9 cellular contexts compared by ENCODE assay signal in genomic region chr11:69636870-69637600, GRCh38. TPM values are rescaled to one million over a fixed set of nuclear protein-coding genes. Genes with fewer than 3 reads are reported as not detected.
DNase-seq lines count a peak whose midpoint lies in the region; ATAC-seq and TF ChIP-seq lines count a peak whose summit lies in the region.
"Had no signal": no experiment of that assay in that cellular context is flagged by ENCODE, and none has a peak within 500 bp of the region (broad histone marks: within the 10 kb centered on the region; RNA-seq: fewer than 3 reads in every experiment).

No MANE protein-coding gene starts in this region.

- H3K4me1 Mint-ChIP-seq in H9 (peaks cover 27 to 33% of the 10 kb centered on the region in 2 experiments), brain (peaks cover 39% of the 10 kb centered on the region), immature natural killer cell (peaks cover 18 to 27% of the 10 kb centered on the region in 2 donors)

- H3K79me1 ChIP-seq in H9 (ENCODE audit: insufficient read depth, low read depth, low read length, poor library complexity, severe bottlenecking) = no peaks in the 10 kb centered on the region

- H2BK20ac ChIP-seq in H9 (ENCODE audit: low read depth, low read length, poor library complexity, severe bottlenecking) = no peak overlapping the region

- no peak overlapping the region for H2BK5ac ChIP-seq in H9 (ENCODE audit: insufficient read length, low read length)

- H3K14ac ChIP-seq in H9 (ENCODE audit: insufficient read depth, low read length) = peak overlapping the region; percentile 91

- H3K27ac Mint-ChIP-seq in H9 (peak overlapping the region in 2 of 3 experiments; percentile 82 to 83; a peak in 1 of 7 replicates), brain (no peak overlapping the region), immature natural killer cell (no peak overlapping the region)

- H3K56ac ChIP-seq in H9 (ENCODE audit: insufficient read length, low read depth, low read length) = no peak overlapping the region

- no peak overlapping the region for H2AFZ ChIP-seq in H9 (ENCODE audit: low read length)

- no peaks in the 10 kb centered on the region for H4K20me1 ChIP-seq in H9 (ENCODE audit: control insufficient read depth, insufficient read depth, insufficient read length)

- H3K36me3 ChIP-seq in skeletal muscle tissue (ENCODE audit: control insufficient read depth in 3 of 3, insufficient read depth in 3 of 3, low read length in 3 of 3) = no peaks in the 10 kb centered on the region

- peak overlapping the region; percentile 38 to 71 (median 67) for H3K4me3 ChIP-seq in skeletal muscle tissue (ENCODE audit: low read length in 3 of 3)

- no peaks in the 10 kb centered on the region for H3K9me3 ChIP-seq in H9 (ENCODE audit: control insufficient read depth, low read depth, low read length)
- H3K9me3 ChIP-seq in skeletal muscle tissue (ENCODE audit: control insufficient read depth in 3 of 3, low read length in 3 of 3) = no peaks in the 10 kb centered on the region

- peaks cover 3% of the 10 kb centered on the region; the same call in 1 of the 2 replicates for H3K27me3 ChIP-seq in H9 (ENCODE audit: insufficient read depth, low read length)
- peaks cover 48 to 68% (median 51%) of the 10 kb centered on the region in 3 donors for H3K27me3 ChIP-seq in skeletal muscle tissue (ENCODE audit: control insufficient read depth in 3 of 3, insufficient read depth in 3 of 3, low read length in 3 of 3)

- TF ChIP-seq CTCF in H9 (conservative IDR thresholded peaks at IDR 0.05) (no peak), brain (conservative IDR thresholded peaks at IDR 0.05) (no peak)

- H2AK5ac ChIP-seq in H9 (ENCODE audit: insufficient read length, low read length) = no peak overlapping the region

- DNase-seq in H9 (no peak), immature natural killer cell (no peak), occipital lobe (lab: John Stamatoyannopoulos, UW) (no peak), NCI-H345 (lab: John Stamatoyannopoulos, UW) (no peak), NCI-H1694 treated with DMSO at 0.1 percent for 48 hours (lab: John Stamatoyannopoulos, UW) (no peak)
- DNase-seq: NCI-H748 treated with DMSO at 0.1 percent for 48 hours had no signal

- no peak for ATAC-seq in GM19324 (IDR thresholded peaks at IDR 0.05; ENCODE audit: low FRiP score, unreplicated experiment)

- no CpG with 5 or more reads among the region's 61 CpGs for WGBS in H9 (ENCODE audit: extremely low coverage, insufficient read length, low lambda C conversion rate)

- H3K9me3 Mint-ChIP-seq in H9 (no peaks in the 10 kb centered on the region), brain (peaks cover 0 to 2% (median 0%) of the 10 kb centered on the region in 5 experiments), immature natural killer cell (peaks cover 0 to 1% (median 0%) of the 10 kb centered on the region in 6 donors)

- H4K8ac ChIP-seq in H9 (replicated peaks; ENCODE audit: insufficient read length, low read depth, low read length) = no peak overlapping the region

- H3K27ac ChIP-seq in H9 (ENCODE audit: insufficient read length, low read depth, low read length) (no peak overlapping the region), skeletal muscle tissue (ENCODE audit: low read depth, low read length) (no peak overlapping the region)

- no peak overlapping the region for H3K23ac ChIP-seq in H9 (ENCODE audit: insufficient read length, low read depth, low read length)

- H2BK120ac ChIP-seq in H9 (ENCODE audit: low read depth, low read length, poor library complexity, severe bottlenecking) = peak overlapping the region; percentile 39

- 0 out of 2 replicates have a peak overlapping the region, but pooled peaks have one; percentile 11 for H3K4ac ChIP-seq in H9 (ENCODE audit: low read depth, low read length)

- H3K36me3 Mint-ChIP-seq in H9 (ENCODE audit: insufficient read depth in 1 of 3, low read depth in 3 of 3) (0 out of 7 replicates have a peak, but pooled peaks cover 0 to 4% (median 0%) of the 10 kb centered on the region in 3 experiments), brain (no peaks in the 10 kb centered on the region), immature natural killer cell (no peaks in the 10 kb centered on the region)

- H3K4me1 ChIP-seq in H9 (ENCODE audit: insufficient read depth, low read length) (no peaks in the 10 kb centered on the region), skeletal muscle tissue (ENCODE audit: control insufficient read depth in 3 of 3, insufficient read depth in 3 of 3, low read length in 3 of 3) (peaks cover 37 to 46% (median 44%) of the 10 kb centered on the region in 3 donors)

- H4K91ac ChIP-seq in H9 (ENCODE audit: insufficient read length, low read depth, low read length) = peak overlapping the region; percentile 86

- H3K4me2 ChIP-seq in H9 (ENCODE audit: insufficient read depth, insufficient read length, low read length) = peak overlapping the region; percentile 55

- peak overlapping the region; percentile 85 for H3K18ac ChIP-seq in H9 (ENCODE audit: insufficient read length, low read depth, low read length)

- H3T11ph ChIP-seq in H9 (ENCODE audit: low read length) = no peak overlapping the region

- H3K9ac ChIP-seq in H9 (ENCODE audit: extremely low read depth, insufficient read length, low read length) (no peak overlapping the region), skeletal muscle tissue (ENCODE audit: low read depth in 1 of 3, low read length in 3 of 3) (peak overlapping the region in 1 of 3 donors; percentile 57)

- no peak overlapping the region for H4K5ac ChIP-seq in H9 (ENCODE audit: insufficient read length, low read depth, low read length)

- H3K4me3 Mint-ChIP-seq in H9 (peak overlapping the region; percentile 70 to 83), brain (peak overlapping the region; percentile 57 to 87 (median 72)), immature natural killer cell (peak overlapping the region in 4 of 5 donors; percentile 38 to 63 (median 49))

- no peaks in the 10 kb centered on the region for H3K79me2 ChIP-seq in H9 (ENCODE audit: insufficient read depth, low read length)

- no peak overlapping the region for H2BK12ac ChIP-seq in H9 (ENCODE audit: insufficient read length, low read depth, low read length)

- peaks cover 21% of the 10 kb centered on the region for H3K23me2 ChIP-seq in H9 (ENCODE audit: insufficient read length, low read depth, low read length, poor library complexity, severe bottlenecking)

- H3K27me3 Mint-ChIP-seq in H9 (ENCODE audit: low read depth) (peaks cover 34% of the 10 kb centered on the region), brain (peaks cover 58% of the 10 kb centered on the region), immature natural killer cell (ENCODE audit: low read depth in 3 of 3) (peaks cover 15 to 42% (median 40%) of the 10 kb centered on the region in 3 donors)

- no peak overlapping the region for H2BK15ac ChIP-seq in H9 (ENCODE audit: low read depth, low read length)

RNA-seq across cellular contexts. Expression of gene CCND1, which starts 3.9 kb away (rescaled TPM):
- total RNA-seq in H9 (2021) (372 and 399 TPM in 2 replicates), skeletal muscle tissue (44.9 TPM), occipital lobe (14.0 TPM)
- polyA plus RNA-seq in brain (ENCODE audit: insufficient read depth, low read depth, low replicate concordance) (8.4 TPM), immature natural killer cell (1 to 10 TPM in 1 of 3 donors, under 1 TPM in 1, not detected in 1; 0.85 to 1.3 TPM)

RNA-seq across cellular contexts. Expression of gene LTO1, which starts 38.1 kb away (rescaled TPM):
- total RNA-seq in H9 (2021) (25.3 and 26.2 TPM in 2 replicates), skeletal muscle tissue (7.8 TPM), occipital lobe (17.9 TPM)
- polyA plus RNA-seq in brain (ENCODE audit: insufficient read depth, low read depth, low replicate concordance) (11.6 TPM), immature natural killer cell (10 to 100 TPM in 2 of 3 donors, 1 to 10 TPM in 1; 7.2 to 13.1 (median 12.3) TPM)

Comparison
In these comparisons a context has a peak if more than half of its experiments do, and no peak if none do; other contexts are left out.
1. H3K27ac Mint-ChIP-seq: peak in H9 (2 of 3); none in brain (0 of 5) and immature natural killer cell (0 of 6).
2. Peak in every context shown above with its lines, with median percentiles within 50 percentile points of each other: H3K4me3 Mint-ChIP-seq.